ENCODE assay signal across 25 cellular contexts in the genomic region with DNA sequence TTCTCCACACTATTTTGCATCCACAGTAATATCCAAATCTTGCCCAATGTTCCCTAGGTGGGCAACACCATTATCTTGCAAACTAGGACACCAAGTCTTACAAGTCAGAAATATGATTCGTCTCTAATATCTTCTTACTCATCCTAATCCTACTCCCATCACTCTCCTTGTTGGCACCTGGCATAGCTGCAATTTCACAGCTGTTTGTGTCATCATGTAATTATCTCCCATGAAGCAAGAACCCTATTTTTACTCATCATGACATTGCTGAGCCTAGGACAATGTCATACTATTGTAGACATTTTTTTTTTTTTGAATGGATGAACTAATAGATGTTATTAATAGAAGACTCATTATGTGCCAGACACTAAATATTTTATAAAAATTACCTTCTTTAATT.
"Had no signal": no experiment of that assay in that cellular context is flagged by ENCODE, and none has a peak within 500 bp of the region (broad histone marks: within the 10 kb centered on the region; RNA-seq: fewer than 3 reads in every experiment).

No MANE protein-coding gene starts in this region.

- DNase-seq: activated CD4-positive, alpha-beta memory T cell treated with anti-CD3 and anti-CD28 coated beads for 36 hours; activated CD4-positive, alpha-beta T cell treated with anti-CD3 and anti-CD28 coated beads, Interleukin-2, amount 10 ng/mL, durations not matched to agents 24 days and 14 days; activated CD4-positive, CD25-positive, alpha-beta regulatory T cell treated with anti-CD3 and anti-CD28 coated beads, Interleukin-2, amount 50 U/mL, for 72 hours; activated CD8-positive, alpha-beta memory T cell treated with anti-CD3 and anti-CD28 coated beads, Interleukin-2, amount 50 U/mL, for 4 hours; activated effector memory CD4-positive, alpha-beta T cell treated with anti-CD3 and anti-CD28 coated beads, Interleukin-2, amount 50 U/mL, for 16 hours; activated naive CD4-positive, alpha-beta T cell treated with anti-CD3 and anti-CD28 coated beads for 36 hours; activated naive CD8-positive, alpha-beta T cell treated with anti-CD3 and anti-CD28 coated beads for 36 hours; activated T-cell treated with anti-CD3 and anti-CD28 coated beads, Interleukin-2, amount 50 U/mL, for 1 hour; adrenal gland; brain microvascular endothelial cell; central memory CD4-positive, alpha-beta T cell; glutamatergic neuron; islet precursor cell; left colon; midbrain; right lobe of liver; stimulated activated CD4-positive, alpha-beta T cell treated with anti-CD3 and anti-CD28 coated beads, Interleukin-12 subunit alpha, Interleukin-12 subunit beta, amount 100 ng/mL, for 4 hours; stimulated activated CD4-positive, alpha-beta T cell treated with anti-CD3 and anti-CD28 coated beads, Interleukin-4, amount 100 ng/mL, for 1 hour; stimulated activated naive CD8-positive, alpha-beta T cell treated with anti-CD3 and anti-CD28 coated beads, Interleukin-15, Interleukin-2, amounts not matched to agents 100 U/mL and 50 U/mL, for 24 hours; T1000; testis; uterus had no signal

- H3K4me3 ChIP-seq: adrenal gland, right lobe of liver, skin epidermis, testis, uterus had no signal

- H3K4me1 ChIP-seq: adrenal gland, right lobe of liver, testis, uterus had no signal

- ATAC-seq: esophagus mucosa; left colon; natural killer cell treated with Interleukin-12 subunit alpha and Interleukin-12 subunit beta and Interleukin-15 and Interleukin-18, amount 100 ng/mL, for 72 hours; right lobe of liver; stimulated activated naive CD8-positive, alpha-beta T cell treated with anti-CD3 and anti-CD28 coated beads, Interleukin-15, Interleukin-2, amounts not matched to agents 100 U/mL and 50 U/mL, for 24 hours had no signal

- H3K36me3 ChIP-seq: adrenal gland, uterus had no signal

- H3K27ac ChIP-seq: adrenal gland, brain microvascular endothelial cell, right lobe of liver, skin epidermis, testis, uterus had no signal

- H3K27me3 ChIP-seq: adrenal gland, brain microvascular endothelial cell, right lobe of liver, testis, uterus had no signal

- H3K9me3 ChIP-seq: adrenal gland, right lobe of liver, testis, uterus had no signal
